ENCODE assay signal across 9 cellular contexts in genomic region chr10:100988166-100988565, GRCh38. TPM values are rescaled to one million over a fixed set of nuclear protein-coding genes. Genes with fewer than 3 reads are reported as not detected.
DNase-seq lines count a peak whose midpoint lies in the region; ATAC-seq and TF ChIP-seq lines count a peak whose summit lies in the region.
"Had no signal": no experiment of that assay in that cellular context is flagged by ENCODE, and none has a peak within 500 bp of the region (broad histone marks: within the 10 kb centered on the region; RNA-seq: fewer than 3 reads in every experiment).

No MANE protein-coding gene starts in this region.

- H3K9me3 ChIP-seq in smooth muscle cell (replicated peaks; ENCODE audit: low read depth): no peaks in the 10 kb centered on the region

- intact Hi-C loops in activated B cell treated with CpG ODN at 0.5 μM for 24 hours (cut with micrococcal nuclease): no loop called here

- H3K9me3 Mint-ChIP-seq in activated B cell treated with CpG ODN at 0.5 μM for 24 hours: no peaks in the 10 kb centered on the region

- no peaks in the 10 kb centered on the region for H3K27me3 ChIP-seq in smooth muscle cell (ENCODE audit: low read depth)

- H3K4me2 ChIP-seq in smooth muscle cell: peak overlapping the region; percentile 96

- CTCF ChIA-PET in activated B cell treated with CpG ODN at 0.5 μM for 24 hours (lab: Charles Lee): interaction anchor here (6.0 kb wide), 1 partner anchor 9 kb away, joined by 34 read pairs; no protein-coding TSS in a partner anchor

- peaks cover 48% of the 10 kb centered on the region for H3K36me3 Mint-ChIP-seq in activated B cell treated with CpG ODN at 0.5 μM for 24 hours (ENCODE audit: low read depth)

- DNase-seq in HFF-Myc (ENCODE audit: extremely low read depth, low read depth) (no peak), activated B cell treated with CpG ODN at 0.5 μM for 24 hours (no peak), smooth muscle cell (lab: John Stamatoyannopoulos, UW; ENCODE audit: unreplicated experiment) (no peak), KG1 (lab: John Stamatoyannopoulos, UW) (no peak), cerebellum (ENCODE audit: low spot score) (no peak), UCSD-AML1 (lab: John Stamatoyannopoulos, UW; ENCODE audit: unreplicated experiment) (no peak)
- DNase-seq: RPMI8226 had no signal

- H4K20me1 ChIP-seq in smooth muscle cell (ENCODE audit: low read depth): no peaks in the 10 kb centered on the region

- peaks cover 9% of the 10 kb centered on the region for H3K4me1 ChIP-seq in smooth muscle cell (ENCODE audit: low read depth)

- H3K79me2 ChIP-seq in smooth muscle cell (ENCODE audit: low read depth): peaks cover 29% of the 10 kb centered on the region

- H3K27ac Mint-ChIP-seq in activated B cell treated with CpG ODN at 0.5 μM for 24 hours: no peak overlapping the region

- no peak overlapping the region for H2AFZ ChIP-seq in smooth muscle cell (ENCODE audit: low read depth)

- no peak for TF ChIP-seq CTCF in HFF-Myc (IDR thresholded peaks at IDR 0.05; ENCODE audit: low read depth, low read length, missing control alignments)
- TF ChIP-seq CTCF in activated B cell treated with CpG ODN at 0.5 μM for 24 hours (IDR thresholded peaks at IDR 0.05): no peak
- TF ChIP-seq CTCF in smooth muscle cell (IDR thresholded peaks at IDR 0.05; ENCODE audit: borderline replicate concordance, insufficient read depth, poor library complexity, severe bottlenecking): no peak

- peak overlapping the region; percentile 92 for H3K4me3 Mint-ChIP-seq in activated B cell treated with CpG ODN at 0.5 μM for 24 hours

- H3K4me3 ChIP-seq in HFF-Myc (replicated peaks; ENCODE audit: low read depth, low read length) (peak overlapping the region; percentile 84), iPS-11a (ENCODE audit: low read depth, low read length) (peak overlapping the region; percentile 98), smooth muscle cell (peak overlapping the region; percentile 88)

- H3K27me3 Mint-ChIP-seq in activated B cell treated with CpG ODN at 0.5 μM for 24 hours: no peaks in the 10 kb centered on the region

- H3F3A ChIP-seq in smooth muscle cell (ENCODE audit: low read depth): no peaks in the 10 kb centered on the region

- H3K9ac ChIP-seq in smooth muscle cell (ENCODE audit: low read depth): peak overlapping the region; percentile 60

- no peaks in the 10 kb centered on the region for H3K36me3 ChIP-seq in smooth muscle cell (ENCODE audit: low read depth)

- H3K27ac ChIP-seq in smooth muscle cell (ENCODE audit: low read depth): no peak overlapping the region

- WGBS in smooth muscle cell (ENCODE audit: low lambda C conversion rate): 78% methylated on average over 10 of the region's 10 CpGs

- POLR2A ChIA-PET in activated B cell treated with CpG ODN at 0.5 μM for 24 hours (lab: Charles Lee): interaction anchor here (0.6 to 4.7 kb wide), 2 partner anchors 10 to 76 kb away, joined by 3 to 54 read pairs; partner anchors contain the start of gene LZTS2

- H3K4me1 Mint-ChIP-seq in activated B cell treated with CpG ODN at 0.5 μM for 24 hours: peaks cover 46% of the 10 kb centered on the region

- ATAC-seq in activated B cell treated with CpG ODN at 0.5 μM for 24 hours (ENCODE audit: low read depth): no peak
- ATAC-seq in HG03378 (IDR thresholded peaks at IDR 0.05; ENCODE audit: unreplicated experiment): no peak

RNA-seq across cellular contexts. Expression of gene TWNK, which starts 0.8 kb away (rescaled TPM):
- 19.2 and 20.5 TPM in 2 replicates for total RNA-seq in activated B cell treated with CpG ODN at 0.5 μM for 24 hours
- 2.0 and 2.3 TPM in 2 replicates for total RNA-seq in smooth muscle cell
- 2.5 and 3.9 TPM in 2 replicates for polyA plus RNA-seq in smooth muscle cell
- 5.6 TPM for total RNA-seq in cerebellum

RNA-seq across cellular contexts. Expression of gene MRPL43, which starts 0.9 kb away (rescaled TPM):
- total RNA-seq in activated B cell treated with CpG ODN at 0.5 μM for 24 hours (44.2 and 46.3 TPM in 2 replicates), smooth muscle cell (59.3 and 89.9 TPM in 2 replicates), cerebellum (38.1 TPM)
- 104 and 120 TPM in 2 replicates for polyA plus RNA-seq in smooth muscle cell

RNA-seq across cellular contexts. Expression of gene LZTS2, which starts 11.4 kb away (rescaled TPM):
- total RNA-seq in activated B cell treated with CpG ODN at 0.5 μM for 24 hours (12.6 and 14.9 TPM in 2 replicates), smooth muscle cell (54.9 and 57.9 TPM in 2 replicates), cerebellum (23.9 TPM)
- polyA plus RNA-seq in smooth muscle cell: 96.2 and 103 TPM in 2 replicates

RNA-seq across cellular contexts. Expression of gene SEMA4G, which starts 18.9 kb away (rescaled TPM):
- total RNA-seq in activated B cell treated with CpG ODN at 0.5 μM for 24 hours (0.60 and 0.78 TPM in 2 replicates), smooth muscle cell (5.3 and 7.1 TPM in 2 replicates), cerebellum (11.0 TPM)
- polyA plus RNA-seq in smooth muscle cell: 3.8 and 4.2 TPM in 2 replicates

RNA-seq across cellular contexts. Expression of gene PDZD7, which starts 42.8 kb away (rescaled TPM):
- total RNA-seq in activated B cell treated with CpG ODN at 0.5 μM for 24 hours: 0.11 TPM in 1 of 2 replicates, not detected in the other
- 2.0 and 4.5 TPM in 2 replicates for total RNA-seq in smooth muscle cell
- 0.93 and 4.2 TPM in 2 replicates for polyA plus RNA-seq in smooth muscle cell
- total RNA-seq in cerebellum: 5.9 TPM
